17 cellular contexts compared by ENCODE assay signal in the genomic region with DNA sequence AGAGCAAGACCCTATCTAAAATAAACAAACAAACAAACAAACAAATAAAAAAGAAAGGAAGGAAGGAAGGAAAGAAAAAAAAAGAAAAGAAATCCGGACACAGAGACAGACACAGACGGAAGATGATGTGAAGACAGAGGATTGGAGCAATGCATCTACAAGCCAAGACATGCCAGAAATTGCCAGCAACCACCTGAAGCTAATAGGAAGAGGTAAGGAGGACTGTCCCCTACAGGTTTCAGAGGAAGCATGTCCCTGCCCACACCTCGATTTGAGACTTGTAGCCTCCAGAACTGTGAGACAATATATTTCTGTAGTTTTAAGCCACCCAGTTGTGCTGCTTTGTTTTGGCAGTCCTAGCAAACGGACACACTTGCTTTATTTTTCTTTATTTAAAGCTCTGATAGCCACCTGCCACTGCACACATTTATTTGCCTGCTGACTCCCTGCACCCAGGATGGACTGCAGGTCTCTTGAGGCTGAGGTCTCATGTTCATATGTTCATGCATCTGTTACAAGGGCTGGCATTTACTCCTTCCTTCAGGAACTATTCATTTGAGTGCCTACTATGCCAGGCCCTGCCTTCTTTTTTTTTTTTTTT. TPM values are rescaled to one million over a fixed set of nuclear protein-coding genes. Genes with fewer than 3 reads are reported as not detected.
DNase-seq lines count a peak whose midpoint lies in the region; ATAC-seq, FAIRE-seq and TF ChIP-seq lines count a peak whose summit lies in the region.
"Had no signal": no experiment of that assay in that cellular context is flagged by ENCODE, and none has a peak within 500 bp of the region (broad histone marks: within the 10 kb centered on the region; RNA-seq: fewer than 3 reads in every experiment).

No MANE protein-coding gene starts in this region.

- H3K27ac Mint-ChIP-seq in astrocyte (ENCODE audit: unreplicated experiment) = no peak overlapping the region
- peak overlapping the region in 4 of 6 donors; percentile 35 to 89 (median 76) for H3K27ac Mint-ChIP-seq in naive B cell
- H3K27ac Mint-ChIP-seq: activated CD4-positive, alpha-beta T cell treated with anti-CD3 and anti-CD28 coated beads, Interleukin-2, amount 10 ng/mL, durations not matched to agents 24 days and 14 days had no signal

- H3K36me3 Mint-ChIP-seq in astrocyte (ENCODE audit: low read depth, unreplicated experiment) (no peaks in the 10 kb centered on the region), naive B cell (no peaks in the 10 kb centered on the region)

- H3K4me1 ChIP-seq in HEK293 (ENCODE audit: control insufficient read depth, insufficient read depth, low read length) (no peaks in the 10 kb centered on the region), astrocyte (ENCODE audit: insufficient read depth, low read length) (peaks cover 13% of the 10 kb centered on the region)

- CTCF ChIA-PET in HEK293 (lab: Yijun Ruan, JAX) = interaction anchor here (0.8 to 2.6 kb wide), 2 partner anchors 105 to 244 kb away, joined by 4 to 7 read pairs; no protein-coding TSS in a partner anchor

- peak overlapping the region; percentile 23 for H2AFZ ChIP-seq in astrocyte (ENCODE audit: low read depth, low read length)

- H3K36me3 ChIP-seq in HEK293 (ENCODE audit: control insufficient read depth in 2 of 2, insufficient read depth in 1 of 2, low read length in 2 of 2) (no peaks in the 10 kb centered on the region), astrocyte (ENCODE audit: insufficient read depth, low read length) (no peaks in the 10 kb centered on the region)
- H3K36me3 ChIP-seq: adrenal gland, vagina had no signal

- no peak overlapping the region for H3K4me2 ChIP-seq in astrocyte (ENCODE audit: low read length)

- no peaks in the 10 kb centered on the region for H3K79me2 ChIP-seq in astrocyte (ENCODE audit: insufficient read depth, low read length)

- no peak for FAIRE-seq in astrocyte (lab: Jason Lieb, UNC)

- H3K27me3 Mint-ChIP-seq in astrocyte (ENCODE audit: low read depth, unreplicated experiment) (no peaks in the 10 kb centered on the region), naive B cell (no peaks in the 10 kb centered on the region)
- H3K27me3 Mint-ChIP-seq: activated CD4-positive, alpha-beta T cell treated with anti-CD3 and anti-CD28 coated beads, Interleukin-2, amount 10 ng/mL, durations not matched to agents 24 days and 14 days; stimulated activated naive CD8-positive, alpha-beta T cell treated with anti-CD3 and anti-CD28 coated beads, Interleukin-15, amount 100 ng/mL, for 72 hours had no signal

- no peaks in the 10 kb centered on the region for H3K27me3 ChIP-seq in astrocyte (ENCODE audit: insufficient read depth, low read length)
- H3K27me3 ChIP-seq: adrenal gland, vagina had no signal

- TF ChIP-seq CTCF in GM10266 (IDR thresholded peaks at IDR 0.05; ENCODE audit: control insufficient read depth, insufficient read depth, low read depth, missing control alignments) (peak; percentile 28), HEK293 (tag by site-specific recombination; IDR thresholded peaks at IDR 0.05) (no peak), astrocyte (IDR thresholded peaks at IDR 0.05; ENCODE audit: insufficient read depth, low read depth, low read length) (no peak)

- H3K9me3 Mint-ChIP-seq in astrocyte (ENCODE audit: unreplicated experiment) (peaks cover 4% of the 10 kb centered on the region), naive B cell (no peaks in the 10 kb centered on the region)
- H3K9me3 Mint-ChIP-seq: activated CD4-positive, alpha-beta T cell treated with anti-CD3 and anti-CD28 coated beads, Interleukin-2, amount 10 ng/mL, durations not matched to agents 24 days and 14 days; stimulated activated naive CD8-positive, alpha-beta T cell treated with anti-CD3 and anti-CD28 coated beads, Interleukin-15, amount 100 ng/mL, for 72 hours had no signal

- ATAC-seq in naive B cell (ENCODE audit: low read depth in 2 of 2) (no peak), GM21723 (IDR thresholded peaks at IDR 0.05; ENCODE audit: unreplicated experiment) (no peak), HG03378 (IDR thresholded peaks at IDR 0.05; ENCODE audit: unreplicated experiment) (no peak)
- ATAC-seq: stimulated activated naive CD8-positive, alpha-beta T cell treated with anti-CD3 and anti-CD28 coated beads, Interleukin-15, amount 100 ng/mL, for 72 hours had no signal

- H3K9ac ChIP-seq in astrocyte (ENCODE audit: low read length) = no peak overlapping the region

- H3K4me3 ChIP-seq in HEK293 (ENCODE audit: low read depth, low read length) (no peak overlapping the region), astrocyte (ENCODE audit: insufficient read depth, low read depth, low read length) (no peak overlapping the region)
- H3K4me3 ChIP-seq: adrenal gland, vagina had no signal

- DNase-seq in GM10266 (ENCODE audit: extremely low spot score) = no peak
- no peak for DNase-seq in astrocyte (ENCODE audit: low read depth)
- no peak for DNase-seq in naive B cell
- no peak for DNase-seq in occipital lobe (lab: John Stamatoyannopoulos, UW)
- no peak for DNase-seq in mesenteric fat pad (ENCODE audit: low spot score)
- DNase-seq: activated CD4-positive, alpha-beta T cell treated with anti-CD3 and anti-CD28 coated beads, Interleukin-2, amount 10 ng/mL, durations not matched to agents 24 days and 14 days; activated T-cell treated with anti-CD3 and anti-CD28 coated beads, Interleukin-2, amount 50 U/mL, for 48 hours; adrenal gland; AML-193; cerebellar nuclear complex; kidney glomerular epithelial cell; NCI-H187; stimulated activated naive CD8-positive, alpha-beta T cell treated with anti-CD3 and anti-CD28 coated beads, Interleukin-15, amount 100 ng/mL, for 72 hours had no signal

- H4K20me1 ChIP-seq in astrocyte (ENCODE audit: insufficient read depth, low read length) = no peaks in the 10 kb centered on the region

- H3K4me1 Mint-ChIP-seq in astrocyte (ENCODE audit: low read depth, unreplicated experiment) (peaks cover 24% of the 10 kb centered on the region), naive B cell (peaks cover 3 to 6% (median 4%) of the 10 kb centered on the region in 3 donors)

- H3K9me3 ChIP-seq in HEK293 (ENCODE audit: control insufficient read depth, insufficient read depth, low read depth, low read length) (no peaks in the 10 kb centered on the region), astrocyte (ENCODE audit: insufficient read depth, low read depth, low read length) (no peaks in the 10 kb centered on the region)
- H3K9me3 ChIP-seq: adrenal gland, vagina had no signal

- H3K27ac ChIP-seq in HEK293 (ENCODE audit: extremely low read depth, low read depth, low read length) (no peak overlapping the region), astrocyte (ENCODE audit: low read depth, low read length) (no peak overlapping the region)
- H3K27ac ChIP-seq: adrenal gland, vagina had no signal

- POLR2A ChIA-PET in HEK293 (lab: Yijun Ruan, JAX) = no interaction called here

- H3K4me3 Mint-ChIP-seq in astrocyte (ENCODE audit: unreplicated experiment) (no peak overlapping the region), naive B cell (no peak overlapping the region)
- H3K4me3 Mint-ChIP-seq: activated CD4-positive, alpha-beta T cell treated with anti-CD3 and anti-CD28 coated beads, Interleukin-2, amount 10 ng/mL, durations not matched to agents 24 days and 14 days; stimulated activated naive CD8-positive, alpha-beta T cell treated with anti-CD3 and anti-CD28 coated beads, Interleukin-15, amount 100 ng/mL, for 72 hours had no signal

TF ChIP-seq in HEK293, 187 proteins besides CTCF, POLR2A, EP300 and RAD21:
- TF ChIP-seq TRIM28 (IDR thresholded peaks at IDR 0.05; ENCODE audit: borderline replicate concordance, low read length) (no peak), ZNF366 (tag by site-specific recombination; conservative IDR thresholded peaks at IDR 0.05) (peak; percentile 47), SCRT1 (tag by site-specific recombination; IDR thresholded peaks at IDR 0.05; ENCODE audit: borderline replicate concordance) (0 out of 2 replicates have a peak, but pooled peaks have one; percentile 52), SETDB1 (IDR thresholded peaks at IDR 0.05; ENCODE audit: insufficient read length, low read length) (no peak), ZBTB17 (tag by site-specific recombination; IDR thresholded peaks at IDR 0.05) (0 out of 2 replicates have a peak, but pooled peaks have one; percentile 26), SCRT2 (tag by site-specific recombination; IDR thresholded peaks at IDR 0.05) (peak; percentile 89)

RNA-seq across cellular contexts. Expression of gene ZMYND8, which starts 20.7 kb away (rescaled TPM):
- total RNA-seq in astrocyte (43.9 and 45.8 TPM in 2 replicates), occipital lobe (58.6 TPM), mesenteric fat pad (23.1 TPM)
- polyA plus RNA-seq in naive B cell (ENCODE audit: low read depth in 6 of 6) = 10 to 100 TPM in 4 of 6 donors, 1 to 10 TPM in 2; 2.7 to 22.7 (median 12.1) TPM
